ENCODE assay signal across 16 cellular contexts in genomic region chr1:228392111-228392936, GRCh38. TPM values are rescaled to one million over a fixed set of nuclear protein-coding genes. Genes with fewer than 3 reads are reported as not detected.
DNase-seq lines count a peak whose midpoint lies in the region; ATAC-seq, FAIRE-seq and TF ChIP-seq lines count a peak whose summit lies in the region.
"Had no signal": no experiment of that assay in that cellular context is flagged by ENCODE, and none has a peak within 500 bp of the region (broad histone marks: within the 10 kb centered on the region; RNA-seq: fewer than 3 reads in every experiment).

No MANE protein-coding gene starts in this region.

- no peaks in the 10 kb centered on the region for H3K27me3 ChIP-seq in left ventricle myocardium inferior (ENCODE audit: low read depth)
- H3K27me3 ChIP-seq in Panc1 (ENCODE audit: control insufficient read depth, insufficient read depth, low read length) = no peaks in the 10 kb centered on the region
- no peaks in the 10 kb centered on the region for H3K27me3 ChIP-seq in ascending aorta
- H3K27me3 ChIP-seq in esophagus squamous epithelium = no peaks in the 10 kb centered on the region
- H3K27me3 ChIP-seq: pancreas had no signal

- peak; percentile 27 for DNase-seq in Right ventricle myocardium inferior (ENCODE audit: missing footprints)
- no peak for DNase-seq in left ventricle myocardium inferior
- DNase-seq in Panc1 (ENCODE audit: low read depth, low spot score) = no peak
- DNase-seq in glomerular visceral epithelial cell (ENCODE audit: extremely low spot score) = peak; percentile 24
- no peak for DNase-seq in GM19240 (ENCODE audit: insufficient read length, low spot score)
- no peak for DNase-seq in GM12892 (ENCODE audit: insufficient read length)
- DNase-seq in ascending aorta (ENCODE audit: low spot score in 2 of 2) = no peak
- no peak for DNase-seq in esophagus squamous epithelium (lab: John Stamatoyannopoulos, UW)
- DNase-seq: NK-92 treated with Interleukin-12 subunit alpha and Interleukin-12 subunit beta, amount 100 ng/mL, for 24 hours; stimulated activated CD4-positive, alpha-beta T cell treated with anti-CD3 and anti-CD28 coated beads, Interleukin-12 subunit alpha, Interleukin-12 subunit beta, amount 100 ng/mL, for 4 hours had no signal

- POLR2A ChIA-PET in Panc1 (lab: Charles Lee) = no interaction called here

- no peak for TF ChIP-seq POLR2A in GM12892 (IDR thresholded peaks at IDR 0.05; ENCODE audit: low read depth, low read length)
- no peak for TF ChIP-seq POLR2A in esophagus squamous epithelium (IDR thresholded peaks at IDR 0.05)

- BruUV-seq in Panc1 (replicated peaks; lab: Mats Ljungman, UMichigan) = no TSS peak

- TF ChIP-seq CTCF in left ventricle myocardium inferior (IDR thresholded peaks at IDR 0.05; ENCODE audit: borderline replicate concordance) (no peak), Panc1 (IDR thresholded peaks at IDR 0.05) (no peak), ascending aorta (IDR thresholded peaks at IDR 0.05) (no peak), esophagus squamous epithelium (IDR thresholded peaks at IDR 0.05) (no peak)

- WGBS in esophagus squamous epithelium, 2 donors = 90% methylated on average over 9 to 12 of the region's 12 CpGs

- CTCF ChIA-PET in Panc1 (lab: Charles Lee) = no interaction called here

- ATAC-seq in Right ventricle myocardium inferior (no peak), Panc1 (peak; percentile 42)

- no peak for FAIRE-seq in GM12892 (lab: Jason Lieb, UNC)
- FAIRE-seq: endothelial cell of umbilical vein, islet of Langerhans, pancreas had no signal

- H3K9me3 ChIP-seq in left ventricle myocardium inferior (replicated peaks) (no peaks in the 10 kb centered on the region), Panc1 (ENCODE audit: control insufficient read depth, insufficient read depth, low read depth, low read length) (no peaks in the 10 kb centered on the region), ascending aorta (no peaks in the 10 kb centered on the region), esophagus squamous epithelium (no peaks in the 10 kb centered on the region)
- H3K9me3 ChIP-seq: HAP-1, pancreas had no signal

- H3K36me3 ChIP-seq in left ventricle myocardium inferior (peaks cover 39% of the 10 kb centered on the region), Panc1 (ENCODE audit: control insufficient read depth, insufficient read depth, low read length) (peaks cover 3% of the 10 kb centered on the region; the same call in 1 of the 2 replicates), ascending aorta (peaks cover 24 to 33% of the 10 kb centered on the region in 2 donors), esophagus squamous epithelium (peaks cover 15 to 51% (median 21%) of the 10 kb centered on the region in 3 donors)

- in situ Hi-C loops in Panc1 (cut with HindIII; ENCODE audit: low pct_unique_long_range_greater_than_20kb, low sequenced_read_pairs) = no loop called here

- intact Hi-C loops in Right ventricle myocardium inferior (cut with DNase I) (no loop called here), left ventricle myocardium inferior (cut with micrococcal nuclease) (no loop called here), Panc1 (cut with micrococcal nuclease; ENCODE audit: unreplicated experiment) (no loop called here), ascending aorta (cut with DNase I) (no loop called here), esophagus squamous epithelium (cut with DNase I) (loop anchor here (10.0 kb wide), 1 partner anchor 268 kb away; no protein-coding TSS in a partner anchor)

- no peak overlapping the region for H3K27ac ChIP-seq in left ventricle myocardium inferior (replicated peaks)
- H3K27ac ChIP-seq in Panc1 (ENCODE audit: low read length) = no peak overlapping the region
- no peak overlapping the region for H3K27ac ChIP-seq in ascending aorta
- no peak overlapping the region for H3K27ac ChIP-seq in esophagus squamous epithelium

- no peak overlapping the region for H3K4me3 ChIP-seq in left ventricle myocardium inferior
- no peak overlapping the region for H3K4me3 ChIP-seq in Panc1 (ENCODE audit: low read depth in 2 of 2, low read length in 2 of 2)
- no peak overlapping the region for H3K4me3 ChIP-seq in ascending aorta
- no peak overlapping the region for H3K4me3 ChIP-seq in esophagus squamous epithelium
- H3K4me3 ChIP-seq: HAP-1, pancreas had no signal

- peaks cover 16% of the 10 kb centered on the region for H3K4me1 ChIP-seq in left ventricle myocardium inferior
- H3K4me1 ChIP-seq in Panc1 (ENCODE audit: control insufficient read depth, insufficient read depth, low read length) = peaks cover 14% of the 10 kb centered on the region
- H3K4me1 ChIP-seq in ascending aorta = peaks cover 0 to 11% of the 10 kb centered on the region in 2 donors
- peaks cover 7 to 17% (median 9%) of the 10 kb centered on the region in 3 donors for H3K4me1 ChIP-seq in esophagus squamous epithelium
- H3K4me1 ChIP-seq: HAP-1, pancreas had no signal

RNA-seq across cellular contexts. Expression of gene TRIM11, which starts 14.3 kb away (rescaled TPM):
- 7.7 TPM for total RNA-seq in Right ventricle myocardium inferior
- 6.2 TPM for total RNA-seq in left ventricle myocardium inferior
- 38.6 TPM for total RNA-seq in Panc1 (2021; ENCODE audit: unreplicated experiment)
- 32.3 TPM for polyA plus RNA-seq in Panc1 (2012; ENCODE audit: insufficient read length)
- 7.3 TPM for polyA plus RNA-seq in GM12892 (2012; ENCODE audit: missing spikeins)
- total RNA-seq in ascending aorta = 73.3 TPM
- total RNA-seq in esophagus squamous epithelium = 10 to 100 TPM; 15.2 to 30.8 (median 20.6) TPM

RNA-seq across cellular contexts. Expression of gene TRIM17, which starts 24.3 kb away (rescaled TPM):
- total RNA-seq in Right ventricle myocardium inferior = 0.38 TPM
- total RNA-seq in left ventricle myocardium inferior = 0.36 TPM
- total RNA-seq in Panc1 (2021; ENCODE audit: unreplicated experiment) = 1.2 TPM
- 1.0 TPM for polyA plus RNA-seq in Panc1 (2012; ENCODE audit: insufficient read length)
- polyA plus RNA-seq in GM12892 (2012; ENCODE audit: missing spikeins) = 0.55 TPM
- not detected for total RNA-seq in ascending aorta
- 1 to 10 TPM in 2 of 4 donors, under 1 TPM in 2; 0.13 to 3.0 (median 0.99) TPM for total RNA-seq in esophagus squamous epithelium
- total RNA-seq: endothelial cell of umbilical vein, glomerular endothelial cell, subcutaneous adipose tissue had no signal
- polyA plus RNA-seq: endothelial cell of umbilical vein had no signal

Comparison
In these comparisons a context has a peak if more than half of its experiments do, and no peak if none do; other contexts are left out.
1. DNase-seq: peak in Right ventricle myocardium inferior (single experiment) and glomerular visceral epithelial cell (single experiment); none in left ventricle myocardium inferior (single experiment), Panc1 (single experiment), GM19240 (single experiment), GM12892 (single experiment), ascending aorta (0 of 2) and esophagus squamous epithelium (single experiment).